In genomic region chr3:142660379-142660778, GRCh38 we compare ENCODE assay signal across 34 cellular contexts.
"Had no signal": no experiment of that assay in that cellular context is flagged by ENCODE, and none has a peak within 500 bp of the region (broad histone marks: within the 10 kb centered on the region; RNA-seq: fewer than 3 reads in every experiment).

No MANE protein-coding gene starts in this region.

- H3K27ac ChIP-seq: left ventricle myocardium inferior, neutrophil, ovary, prostate gland, skin epidermis, upper lobe of left lung, vagina, WERI-Rb-1 had no signal

- H3K27me3 Mint-ChIP-seq: activated CD4-positive, alpha-beta memory T cell treated with anti-CD3 and anti-CD28 coated beads for 36 hours; activated CD4-positive, alpha-beta T cell treated with anti-CD3 and anti-CD28 coated beads, Interleukin-2, amount 10 ng/mL, durations not matched to agents 24 days and 14 days; stimulated activated memory B cell treated with anti-CD40 and anti-IgM and Interleukin-4, amounts not matched to agents 10 μg/mL and 1 μg/mL and 100 μg/mL, for 72 hours; stimulated activated naive CD8-positive, alpha-beta T cell treated with anti-CD3 and anti-CD28 coated beads, Interleukin-15, amount 100 ng/mL, for 72 hours; T-helper 17 cell had no signal

- H3K27ac Mint-ChIP-seq: activated CD4-positive, alpha-beta memory T cell treated with anti-CD3 and anti-CD28 coated beads for 36 hours; activated CD4-positive, alpha-beta T cell treated with anti-CD3 and anti-CD28 coated beads, Interleukin-2, amount 10 ng/mL, durations not matched to agents 24 days and 14 days; activated T-helper 1 cell treated with anti-CD3 and anti-CD28 coated beads, Interleukin-12 subunit alpha, Interleukin-12 subunit beta, Interleukin-2, Interleukin-4 antibody, amounts not matched to agents 30 ng/mL and 10 ng/mL and 1 ng/mL, durations not matched to agents 14 hours and 24 hours and 36 hours; nephron; stimulated activated memory B cell treated with anti-CD40 and anti-IgM and Interleukin-4, amounts not matched to agents 10 μg/mL and 1 μg/mL and 100 μg/mL, for 72 hours; stimulated activated naive CD8-positive, alpha-beta T cell treated with anti-CD3 and anti-CD28 coated beads, Interleukin-15, amount 100 ng/mL, for 72 hours; T-helper 17 cell had no signal

- H3K27me3 ChIP-seq: neutrophil, ovary, upper lobe of left lung, vagina had no signal

- H3K9me3 Mint-ChIP-seq: activated CD4-positive, alpha-beta memory T cell treated with anti-CD3 and anti-CD28 coated beads for 36 hours; activated CD4-positive, alpha-beta T cell treated with anti-CD3 and anti-CD28 coated beads, Interleukin-2, amount 10 ng/mL, durations not matched to agents 24 days and 14 days; activated T-helper 1 cell treated with anti-CD3 and anti-CD28 coated beads, Interleukin-12 subunit alpha, Interleukin-12 subunit beta, Interleukin-2, Interleukin-4 antibody, amounts not matched to agents 30 ng/mL and 10 ng/mL and 1 ng/mL, durations not matched to agents 14 hours and 24 hours and 36 hours; nephron; stimulated activated memory B cell treated with anti-CD40 and anti-IgM and Interleukin-4, amounts not matched to agents 10 μg/mL and 1 μg/mL and 100 μg/mL, for 72 hours; stimulated activated naive CD8-positive, alpha-beta T cell treated with anti-CD3 and anti-CD28 coated beads, Interleukin-15, amount 100 ng/mL, for 72 hours had no signal

- FAIRE-seq: endothelial cell of umbilical vein had no signal

- H3K36me3 ChIP-seq: left ventricle myocardium inferior, neutrophil, ovary, prostate gland, upper lobe of left lung, vagina, WERI-Rb-1 had no signal

- H3K4me1 ChIP-seq: left ventricle myocardium inferior, prostate gland, upper lobe of left lung, vagina had no signal

- H3K4me3 Mint-ChIP-seq: activated CD4-positive, alpha-beta memory T cell treated with anti-CD3 and anti-CD28 coated beads for 36 hours; activated CD4-positive, alpha-beta T cell treated with anti-CD3 and anti-CD28 coated beads, Interleukin-2, amount 10 ng/mL, durations not matched to agents 24 days and 14 days; activated T-helper 1 cell treated with anti-CD3 and anti-CD28 coated beads, Interleukin-12 subunit alpha, Interleukin-12 subunit beta, Interleukin-2, Interleukin-4 antibody, amounts not matched to agents 30 ng/mL and 10 ng/mL and 1 ng/mL, durations not matched to agents 14 hours and 24 hours and 36 hours; nephron; stimulated activated memory B cell treated with anti-CD40 and anti-IgM and Interleukin-4, amounts not matched to agents 10 μg/mL and 1 μg/mL and 100 μg/mL, for 72 hours; stimulated activated naive CD8-positive, alpha-beta T cell treated with anti-CD3 and anti-CD28 coated beads, Interleukin-15, amount 100 ng/mL, for 72 hours; T-helper 17 cell had no signal

- H3K4me1 Mint-ChIP-seq: activated CD4-positive, alpha-beta T cell treated with anti-CD3 and anti-CD28 coated beads, Interleukin-2, amount 10 ng/mL, durations not matched to agents 24 days and 14 days; nephron; stimulated activated memory B cell treated with anti-CD40 and anti-IgM and Interleukin-4, amounts not matched to agents 10 μg/mL and 1 μg/mL and 100 μg/mL, for 72 hours; stimulated activated naive CD8-positive, alpha-beta T cell treated with anti-CD3 and anti-CD28 coated beads, Interleukin-15, amount 100 ng/mL, for 72 hours; T-helper 17 cell had no signal

- H3K36me3 Mint-ChIP-seq: activated CD4-positive, alpha-beta memory T cell treated with anti-CD3 and anti-CD28 coated beads for 36 hours; stimulated activated memory B cell treated with anti-CD40 and anti-IgM and Interleukin-4, amounts not matched to agents 10 μg/mL and 1 μg/mL and 100 μg/mL, for 72 hours had no signal

- H3K9me3 ChIP-seq: left ventricle myocardium inferior, neutrophil, ovary, prostate gland, upper lobe of left lung, vagina had no signal

- H3K4me3 ChIP-seq: left ventricle myocardium inferior, lung, ovary, prostate gland, skin epidermis, upper lobe of left lung, vagina had no signal

- ATAC-seq: esophagus mucosa; sciatic nerve; stimulated activated memory B cell treated with anti-CD40 and anti-IgM and Interleukin-4, amounts not matched to agents 10 μg/mL and 1 μg/mL and 100 μg/mL, for 72 hours; stimulated activated naive CD8-positive, alpha-beta T cell treated with anti-CD3 and anti-CD28 coated beads, Interleukin-15, amount 100 ng/mL, for 72 hours; T-helper 17 cell had no signal

- DNase-seq: activated CD4-positive, alpha-beta memory T cell treated with anti-CD3 and anti-CD28 coated beads for 36 hours; activated CD4-positive, alpha-beta T cell treated with anti-CD3 and anti-CD28 coated beads, Interleukin-2, amount 10 ng/mL, durations not matched to agents 24 days and 14 days; activated CD4-positive, CD25-positive, alpha-beta regulatory T cell treated with anti-CD3 and anti-CD28 coated beads, Interleukin-2, amount 50 U/mL, for 72 hours; activated CD8-positive, alpha-beta memory T cell treated with anti-CD3 and anti-CD28 coated beads, Interleukin-2, amount 50 U/mL, for 4 hours; activated gamma-delta T cell; activated naive CD4-positive, alpha-beta T cell treated with anti-CD3 and anti-CD28 coated beads, Interleukin-2, amount 50 U/mL, for 16 hours; activated T-cell treated with anti-CD3 and anti-CD28 coated beads, Interleukin-2, amount 50 U/mL, for 1 hour; amniotic stem cell; caudate nucleus; foreskin fibroblast; head of caudate nucleus; hippocampal formation; left ventricle myocardium inferior; ovary; retina; stimulated activated CD4-positive, alpha-beta T cell treated with anti-CD3 and anti-CD28 coated beads, Interleukin-4, amount 100 ng/mL, for 4 hours; stimulated activated CD8-positive, alpha-beta memory T cell treated with anti-CD3 and anti-CD28 coated beads, Interleukin-4, amount 100 ng/mL, for 48 hours; stimulated activated naive CD8-positive, alpha-beta T cell treated with anti-CD3 and anti-CD28 coated beads, Interleukin-15, amount 100 ng/mL, for 72 hours; substantia nigra; T-helper 17 cell; T1000; upper lobe of left lung; WERI-Rb-1 had no signal
